18 cellular contexts compared by ENCODE assay signal in genomic region chr4:7638463-7638862, GRCh38.
"Had no signal": no experiment of that assay in that cellular context is flagged by ENCODE, and none has a peak within 500 bp of the region (broad histone marks: within the 10 kb centered on the region; RNA-seq: fewer than 3 reads in every experiment).

No MANE protein-coding gene starts in this region.

- H3K4me2 ChIP-seq: smooth muscle cell had no signal

- H3K27ac ChIP-seq: gastroesophageal sphincter, pancreas, thyroid gland, vagina had no signal

- H3K36me3 ChIP-seq: gastroesophageal sphincter, pancreas, thyroid gland, upper lobe of left lung, vagina had no signal

- H3K4me3 ChIP-seq: gastroesophageal sphincter, pancreas, smooth muscle cell, thyroid gland, upper lobe of left lung, vagina had no signal

- H3K4me1 ChIP-seq: gastroesophageal sphincter, pancreas, vagina had no signal

- H3K27me3 ChIP-seq: gastroesophageal sphincter, pancreas, thyroid gland, upper lobe of left lung, vagina had no signal

- FAIRE-seq: endometrium, keratinocyte, pancreas had no signal

- ATAC-seq: esophagus mucosa had no signal

- DNase-seq: effector memory CD4-positive, alpha-beta T cell; glutamatergic neuron; left cardiac atrium; mesendoderm; natural killer cell; nucleus accumbens; right cardiac atrium; stimulated activated CD4-positive, alpha-beta T cell treated with anti-CD3 and anti-CD28 coated beads, Interleukin-2, amount 100 ng/mL, for 48 hours; stimulated activated naive CD4-positive, alpha-beta T cell treated with Interleukin-2 at 50 U/mL for 16 hours; thyroid gland had no signal

- H3K9me3 ChIP-seq: gastroesophageal sphincter, pancreas, thyroid gland, upper lobe of left lung, vagina had no signal
